19 cellular contexts compared by ENCODE assay signal in genomic region chrX:429266-429825, GRCh38.
"Had no signal": no experiment of that assay in that cellular context is flagged by ENCODE, and none has a peak within 500 bp of the region (broad histone marks: within the 10 kb centered on the region; RNA-seq: fewer than 3 reads in every experiment).

No MANE protein-coding gene starts in this region.

- DNase-seq: IMR-90, Karpas-422, KG1, MG63, NCI-H1092 treated with DMSO at 0.1 percent for 48 hours, NCI-H1436, NCI-H187, NCI-H2029, NCI-H2081 treated with DMSO at 0.1 percent for 48 hours, NCI-H2171, NCI-H226, NCI-H446, NCI-H510A, NCI-H524 treated with DMSO at 0.1 percent for 48 hours, NCI-H69, NCI-H774, Right ventricle myocardium superior, RPMI8226 had no signal

- ATAC-seq: HepG2 had no signal

- H3K9me3 ChIP-seq: MG63 had no signal

- H3K36me3 ChIP-seq: MG63 had no signal

- H3K27me3 ChIP-seq: MG63 had no signal

- H3K4me3 ChIP-seq: MG63 had no signal
